In the genomic region with DNA sequence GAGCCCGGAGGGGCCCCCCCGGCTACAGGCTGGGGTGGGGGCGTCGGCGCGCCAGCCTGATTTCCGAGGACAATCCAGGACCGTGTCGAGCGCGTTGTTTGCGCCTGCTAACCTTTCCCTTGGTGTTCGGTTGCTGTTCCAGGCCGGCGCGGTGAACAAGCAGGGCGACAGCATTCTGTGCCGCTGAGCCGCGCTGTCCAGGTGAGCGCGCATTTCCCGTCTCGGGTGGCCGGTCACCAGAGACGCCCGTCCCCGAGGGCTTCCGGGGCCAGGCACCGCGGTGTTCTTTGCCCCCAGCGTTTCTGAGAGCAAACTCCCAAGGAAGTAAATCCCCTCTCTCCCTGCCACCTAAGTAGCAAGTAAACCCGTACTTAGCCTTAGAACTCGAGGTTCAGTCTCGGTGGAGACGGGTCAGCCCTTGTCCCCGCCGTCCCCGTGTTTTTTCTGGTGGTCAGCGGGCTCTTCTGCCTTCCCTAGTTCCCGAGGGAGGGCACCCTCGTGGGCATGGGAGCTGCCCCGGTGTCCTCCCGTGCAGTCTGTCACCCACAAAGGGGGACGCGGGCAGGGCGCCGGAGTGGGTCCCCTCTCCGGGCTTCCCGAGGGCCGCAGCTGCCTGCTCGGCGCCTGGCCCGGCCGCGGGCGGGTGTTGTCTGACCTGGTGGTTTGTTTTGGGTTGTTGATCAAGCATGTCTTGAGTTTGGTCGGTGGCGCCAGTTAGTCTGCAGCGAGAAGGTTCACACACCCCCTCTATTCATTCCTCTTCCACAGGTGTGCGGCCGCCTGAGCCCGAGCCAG, we compare ENCODE assay signal across 1 cellular context.
TF ChIP-seq lines count a peak whose summit lies in the region.

No MANE protein-coding gene starts in this region.

TF ChIP-seq in HEK293, 187 proteins besides CTCF, POLR2A, EP300 and RAD21 (continued from another document and continues in another):
- TF ChIP-seq, protein P1, sequence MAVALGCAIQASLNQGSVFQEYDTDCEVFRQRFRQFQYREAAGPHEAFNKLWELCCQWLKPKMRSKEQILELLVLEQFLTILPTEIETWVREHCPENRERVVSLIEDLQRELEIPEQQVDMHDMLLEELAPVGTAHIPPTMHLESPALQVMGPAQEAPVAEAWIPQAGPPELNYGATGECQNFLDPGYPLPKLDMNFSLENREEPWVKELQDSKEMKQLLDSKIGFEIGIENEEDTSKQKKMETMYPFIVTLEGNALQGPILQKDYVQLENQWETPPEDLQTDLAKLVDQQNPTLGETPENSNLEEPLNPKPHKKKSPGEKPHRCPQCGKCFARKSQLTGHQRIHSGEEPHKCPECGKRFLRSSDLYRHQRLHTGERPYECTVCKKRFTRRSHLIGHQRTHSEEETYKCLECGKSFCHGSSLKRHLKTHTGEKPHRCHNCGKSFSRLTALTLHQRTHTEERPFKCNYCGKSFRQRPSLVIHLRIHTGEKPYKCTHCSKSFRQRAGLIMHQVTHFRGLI (tag by site-specific recombination; IDR thresholded peaks at IDR 0.05): 0 out of 2 replicates have a peak, but pooled peaks have one; percentile 26
- no peak for TF ChIP-seq ZNF239 (tag by site-specific recombination; IDR thresholded peaks at IDR 0.05)
- no peak for TF ChIP-seq REPIN1 (tag by site-specific recombination; IDR thresholded peaks at IDR 0.05; ENCODE audit: low read depth)
- TF ChIP-seq ZNF324 (tag by site-specific recombination; IDR thresholded peaks at IDR 0.05): no peak
- TF ChIP-seq PRDM1 (tag by site-specific recombination; IDR thresholded peaks at IDR 0.05): no peak
- TF ChIP-seq ZNF544 (tag by site-specific recombination; IDR thresholded peaks at IDR 0.05): no peak
- TF ChIP-seq, protein P2, sequence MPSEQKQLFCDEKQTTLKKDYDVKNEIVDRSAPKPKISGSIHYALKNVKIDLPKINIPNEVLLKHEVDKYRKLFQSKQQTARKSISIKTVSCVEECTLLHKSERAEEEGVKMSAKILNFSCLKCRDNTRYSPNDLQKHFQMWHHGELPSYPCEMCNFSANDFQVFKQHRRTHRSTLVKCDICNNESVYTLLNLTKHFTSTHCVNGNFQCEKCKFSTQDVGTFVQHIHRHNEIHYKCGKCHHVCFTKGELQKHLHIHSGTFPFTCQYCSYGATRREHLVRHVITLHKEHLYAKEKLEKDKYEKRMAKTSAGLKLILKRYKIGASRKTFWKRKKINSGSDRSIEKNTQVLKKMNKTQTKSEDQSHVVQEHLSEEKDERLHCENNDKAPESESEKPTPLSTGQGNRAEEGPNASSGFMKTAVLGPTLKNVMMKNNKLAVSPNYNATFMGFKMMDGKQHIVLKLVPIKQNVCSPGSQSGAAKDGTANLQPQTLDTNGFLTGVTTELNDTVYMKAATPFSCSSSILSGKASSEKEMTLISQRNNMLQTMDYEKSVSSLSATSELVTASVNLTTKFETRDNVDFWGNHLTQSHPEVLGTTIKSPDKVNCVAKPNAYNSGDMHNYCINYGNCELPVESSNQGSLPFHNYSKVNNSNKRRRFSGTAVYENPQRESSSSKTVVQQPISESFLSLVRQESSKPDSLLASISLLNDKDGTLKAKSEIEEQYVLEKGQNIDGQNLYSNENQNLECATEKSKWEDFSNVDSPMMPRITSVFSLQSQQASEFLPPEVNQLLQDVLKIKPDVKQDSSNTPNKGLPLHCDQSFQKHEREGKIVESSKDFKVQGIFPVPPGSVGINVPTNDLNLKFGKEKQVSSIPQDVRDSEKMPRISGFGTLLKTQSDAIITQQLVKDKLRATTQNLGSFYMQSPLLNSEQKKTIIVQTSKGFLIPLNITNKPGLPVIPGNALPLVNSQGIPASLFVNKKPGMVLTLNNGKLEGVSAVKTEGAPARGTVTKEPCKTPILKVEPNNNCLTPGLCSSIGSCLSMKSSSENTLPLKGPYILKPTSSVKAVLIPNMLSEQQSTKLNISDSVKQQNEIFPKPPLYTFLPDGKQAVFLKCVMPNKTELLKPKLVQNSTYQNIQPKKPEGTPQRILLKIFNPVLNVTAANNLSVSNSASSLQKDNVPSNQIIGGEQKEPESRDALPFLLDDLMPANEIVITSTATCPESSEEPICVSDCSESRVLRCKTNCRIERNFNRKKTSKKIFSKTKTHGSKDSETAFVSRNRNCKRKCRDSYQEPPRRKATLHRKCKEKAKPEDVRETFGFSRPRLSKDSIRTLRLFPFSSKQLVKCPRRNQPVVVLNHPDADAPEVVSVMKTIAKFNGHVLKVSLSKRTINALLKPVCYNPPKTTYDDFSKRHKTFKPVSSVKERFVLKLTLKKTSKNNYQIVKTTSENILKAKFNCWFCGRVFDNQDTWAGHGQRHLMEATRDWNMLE (tag by site-specific recombination; conservative IDR thresholded peaks at IDR 0.05; ENCODE audit: low read depth): no peak
- peak; percentile 97 for TF ChIP-seq SCRT2 (tag by site-specific recombination; IDR thresholded peaks at IDR 0.05)
- peak; percentile 84 for TF ChIP-seq ZBTB8A (tag by site-specific recombination; IDR thresholded peaks at IDR 0.05)
- TF ChIP-seq, protein P3, sequence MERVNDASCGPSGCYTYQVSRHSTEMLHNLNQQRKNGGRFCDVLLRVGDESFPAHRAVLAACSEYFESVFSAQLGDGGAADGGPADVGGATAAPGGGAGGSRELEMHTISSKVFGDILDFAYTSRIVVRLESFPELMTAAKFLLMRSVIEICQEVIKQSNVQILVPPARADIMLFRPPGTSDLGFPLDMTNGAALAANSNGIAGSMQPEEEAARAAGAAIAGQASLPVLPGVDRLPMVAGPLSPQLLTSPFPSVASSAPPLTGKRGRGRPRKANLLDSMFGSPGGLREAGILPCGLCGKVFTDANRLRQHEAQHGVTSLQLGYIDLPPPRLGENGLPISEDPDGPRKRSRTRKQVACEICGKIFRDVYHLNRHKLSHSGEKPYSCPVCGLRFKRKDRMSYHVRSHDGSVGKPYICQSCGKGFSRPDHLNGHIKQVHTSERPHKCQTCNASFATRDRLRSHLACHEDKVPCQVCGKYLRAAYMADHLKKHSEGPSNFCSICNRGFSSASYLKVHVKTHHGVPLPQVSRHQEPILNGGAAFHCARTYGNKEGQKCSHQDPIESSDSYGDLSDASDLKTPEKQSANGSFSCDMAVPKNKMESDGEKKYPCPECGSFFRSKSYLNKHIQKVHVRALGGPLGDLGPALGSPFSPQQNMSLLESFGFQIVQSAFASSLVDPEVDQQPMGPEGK (tag by site-specific recombination; IDR thresholded peaks at IDR 0.05): peak; percentile 45
- no peak for TF ChIP-seq ZNF48 (tag by site-specific recombination; IDR thresholded peaks at IDR 0.05)
- 0 out of 2 replicates have a peak, but pooled peaks have one; percentile 20 for TF ChIP-seq YY1 (tag by site-specific recombination; IDR thresholded peaks at IDR 0.05)
- no peak for TF ChIP-seq ZNF76 (tag by site-specific recombination; IDR thresholded peaks at IDR 0.05; ENCODE audit: borderline replicate concordance, low read depth)
- peak; percentile 87 for TF ChIP-seq GLIS2 (tag by site-specific recombination; IDR thresholded peaks at IDR 0.05)
- TF ChIP-seq RBAK (tag by site-specific recombination; IDR thresholded peaks at IDR 0.05): no peak
- no peak for TF ChIP-seq ZNF23 (tag by site-specific recombination; IDR thresholded peaks at IDR 0.05; ENCODE audit: borderline replicate concordance)
- no peak for TF ChIP-seq ZBTB7A (tag by site-specific recombination; IDR thresholded peaks at IDR 0.05; ENCODE audit: low read depth)
- TF ChIP-seq ZBTB48 (tag by site-specific recombination; IDR thresholded peaks at IDR 0.05): no peak
- TF ChIP-seq KLF10 (tag by site-specific recombination; IDR thresholded peaks at IDR 0.05): peak; percentile 18; the same call in 1 of the 2 replicates
- TF ChIP-seq ZFP37 (tag by site-specific recombination; IDR thresholded peaks at IDR 0.05): peak; percentile 38; the same call in 1 of the 2 replicates
- TF ChIP-seq, protein P4, sequence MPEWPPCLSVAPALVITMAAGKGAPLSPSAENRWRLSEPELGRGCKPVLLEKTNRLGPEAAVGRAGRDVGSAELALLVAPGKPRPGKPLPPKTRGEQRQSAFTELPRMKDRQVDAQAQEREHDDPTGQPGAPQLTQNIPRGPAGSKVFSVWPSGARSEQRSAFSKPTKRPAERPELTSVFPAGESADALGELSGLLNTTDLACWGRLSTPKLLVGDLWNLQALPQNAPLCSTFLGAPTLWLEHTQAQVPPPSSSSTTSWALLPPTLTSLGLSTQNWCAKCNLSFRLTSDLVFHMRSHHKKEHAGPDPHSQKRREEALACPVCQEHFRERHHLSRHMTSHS (tag by site-specific recombination; IDR thresholded peaks at IDR 0.05): no peak
- no peak for TF ChIP-seq YY2 (tag by site-specific recombination; IDR thresholded peaks at IDR 0.05)
- TF ChIP-seq ZNF404 (tag by site-specific recombination; IDR thresholded peaks at IDR 0.05): no peak
- no peak for TF ChIP-seq ZBTB17 (tag by site-specific recombination; IDR thresholded peaks at IDR 0.05)
- TF ChIP-seq TRIM28 (IDR thresholded peaks at IDR 0.05; ENCODE audit: borderline replicate concordance, low read length): no peak
- TF ChIP-seq, protein P5, sequence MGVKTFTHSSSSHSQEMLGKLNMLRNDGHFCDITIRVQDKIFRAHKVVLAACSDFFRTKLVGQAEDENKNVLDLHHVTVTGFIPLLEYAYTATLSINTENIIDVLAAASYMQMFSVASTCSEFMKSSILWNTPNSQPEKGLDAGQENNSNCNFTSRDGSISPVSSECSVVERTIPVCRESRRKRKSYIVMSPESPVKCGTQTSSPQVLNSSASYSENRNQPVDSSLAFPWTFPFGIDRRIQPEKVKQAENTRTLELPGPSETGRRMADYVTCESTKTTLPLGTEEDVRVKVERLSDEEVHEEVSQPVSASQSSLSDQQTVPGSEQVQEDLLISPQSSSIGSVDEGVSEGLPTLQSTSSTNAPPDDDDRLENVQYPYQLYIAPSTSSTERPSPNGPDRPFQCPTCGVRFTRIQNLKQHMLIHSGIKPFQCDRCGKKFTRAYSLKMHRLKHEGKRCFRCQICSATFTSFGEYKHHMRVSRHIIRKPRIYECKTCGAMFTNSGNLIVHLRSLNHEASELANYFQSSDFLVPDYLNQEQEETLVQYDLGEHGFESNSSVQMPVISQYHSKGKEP (tag by site-specific recombination; IDR thresholded peaks at IDR 0.05): no peak
- TF ChIP-seq ZEB2 (tag by site-specific recombination; IDR thresholded peaks at IDR 0.05): peak; percentile 22; the same call in 1 of the 2 replicates
- no peak for TF ChIP-seq ZNF558 (tag by site-specific recombination; IDR thresholded peaks at IDR 0.05)
- TF ChIP-seq ZNF433 (tag by site-specific recombination; IDR thresholded peaks at IDR 0.05; ENCODE audit: low read depth): no peak
- TF ChIP-seq MEIS1 (CRISPR knock-in tag; IDR thresholded peaks at IDR 0.05; ENCODE audit: borderline replicate concordance): no peak
- no peak for TF ChIP-seq ZNF146 (tag by site-specific recombination; IDR thresholded peaks at IDR 0.05)
- no peak for TF ChIP-seq ZNF639 (tag by site-specific recombination; IDR thresholded peaks at IDR 0.05)
- TF ChIP-seq ZNF398 (tag by site-specific recombination; IDR thresholded peaks at IDR 0.05): no peak
- TF ChIP-seq ZBTB10 (tag by site-specific recombination; IDR thresholded peaks at IDR 0.05): 0 out of 2 replicates have a peak, but pooled peaks have one; percentile 12
- TF ChIP-seq ZFP3 (tag by site-specific recombination; IDR thresholded peaks at IDR 0.05; ENCODE audit: low read depth): no peak
- no peak for TF ChIP-seq ZNF26 (tag by site-specific recombination; IDR thresholded peaks at IDR 0.05)
- TF ChIP-seq GLIS1 (tag by site-specific recombination; IDR thresholded peaks at IDR 0.05): peak; percentile 29; the same call in 1 of the 2 replicates
- no peak for TF ChIP-seq ZNF202 (tag by site-specific recombination; IDR thresholded peaks at IDR 0.05; ENCODE audit: borderline replicate concordance)
